9 cellular contexts compared by ENCODE assay signal in the genomic region with DNA sequence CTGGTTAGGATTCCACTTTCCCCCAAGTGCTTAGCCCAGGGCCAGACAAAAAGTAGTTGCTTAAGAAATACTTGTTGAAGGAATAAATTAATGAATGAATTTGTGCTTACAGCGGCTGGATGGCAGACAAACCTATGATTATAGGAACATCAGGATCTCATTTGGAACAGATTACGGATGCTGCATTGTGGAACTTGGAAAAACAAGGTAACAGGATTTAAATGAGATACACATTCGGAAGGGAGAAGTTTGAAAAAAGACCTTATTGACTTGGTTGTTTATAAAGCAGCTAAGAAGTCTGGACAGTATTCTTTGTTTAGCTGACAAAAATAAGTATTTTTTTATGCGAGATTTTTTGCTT. TPM values are rescaled to one million over a fixed set of nuclear protein-coding genes. Genes with fewer than 3 reads are reported as not detected.
DNase-seq lines count a peak whose midpoint lies in the region; ATAC-seq and TF ChIP-seq lines count a peak whose summit lies in the region.
"Had no signal": no experiment of that assay in that cellular context is flagged by ENCODE, and none has a peak within 500 bp of the region (broad histone marks: within the 10 kb centered on the region; RNA-seq: fewer than 3 reads in every experiment).

No MANE protein-coding gene starts in this region.

- H3K27me3 ChIP-seq in iPS-18a (ENCODE audit: control insufficient read depth, insufficient read depth, low read length) = no peaks in the 10 kb centered on the region

- H3K4me3 Mint-ChIP-seq in activated CD8-positive, alpha-beta T cell treated with anti-CD3 and anti-CD28 coated beads, Interleukin-2, amount 10 ng/mL, durations not matched to agents 7 days and 5 days = peak overlapping the region; percentile 92
- H3K4me3 Mint-ChIP-seq in stimulated activated memory B cell treated with anti-CD40 and anti-IgM and Interleukin-4, amounts not matched to agents 10 μg/mL and 1 μg/mL and 100 μg/mL, for 72 hours = peak overlapping the region; percentile 86

- peak; percentile 25 for DNase-seq in DMS53 (lab: John Stamatoyannopoulos, UW)
- DNase-seq in DMS53 treated with DMSO at 0.1 percent for 48 hours (lab: John Stamatoyannopoulos, UW; ENCODE audit: unreplicated experiment) = no peak
- DNase-seq in activated CD8-positive, alpha-beta T cell treated with anti-CD3 and anti-CD28 coated beads, Interleukin-2, amount 10 ng/mL, durations not matched to agents 7 days and 5 days = no peak
- no peak for DNase-seq in GM10248 (ENCODE audit: extremely low spot score)

- H3K4me1 Mint-ChIP-seq in activated CD8-positive, alpha-beta T cell treated with anti-CD3 and anti-CD28 coated beads, Interleukin-2, amount 10 ng/mL, durations not matched to agents 7 days and 5 days (ENCODE audit: low read depth) = peaks cover 39% of the 10 kb centered on the region
- peaks cover 30% of the 10 kb centered on the region for H3K4me1 Mint-ChIP-seq in stimulated activated memory B cell treated with anti-CD40 and anti-IgM and Interleukin-4, amounts not matched to agents 10 μg/mL and 1 μg/mL and 100 μg/mL, for 72 hours

- H3K4me1 ChIP-seq in iPS-18a (ENCODE audit: control insufficient read depth, low read depth, low read length) = peaks cover 6% of the 10 kb centered on the region

- no peaks in the 10 kb centered on the region for H3K9me3 Mint-ChIP-seq in activated CD8-positive, alpha-beta T cell treated with anti-CD3 and anti-CD28 coated beads, Interleukin-2, amount 10 ng/mL, durations not matched to agents 7 days and 5 days (ENCODE audit: insufficient read depth)
- H3K9me3 Mint-ChIP-seq in stimulated activated memory B cell treated with anti-CD40 and anti-IgM and Interleukin-4, amounts not matched to agents 10 μg/mL and 1 μg/mL and 100 μg/mL, for 72 hours = no peaks in the 10 kb centered on the region

- peak overlapping the region; percentile 95 for H3K27ac Mint-ChIP-seq in activated CD8-positive, alpha-beta T cell treated with anti-CD3 and anti-CD28 coated beads, Interleukin-2, amount 10 ng/mL, durations not matched to agents 7 days and 5 days
- H3K27ac Mint-ChIP-seq in stimulated activated memory B cell treated with anti-CD40 and anti-IgM and Interleukin-4, amounts not matched to agents 10 μg/mL and 1 μg/mL and 100 μg/mL, for 72 hours = peak overlapping the region; percentile 95

- peaks cover 38% of the 10 kb centered on the region for H3K36me3 ChIP-seq in iPS-18a (ENCODE audit: control insufficient read depth, low read depth, low read length)

- peak overlapping the region; percentile 99 for H3K9ac ChIP-seq in iPS-18a (ENCODE audit: low read length)

- peak overlapping the region; percentile 94 for H3K27ac ChIP-seq in iPS-18a (ENCODE audit: low read length)

- peaks cover 39% of the 10 kb centered on the region for H3K36me3 Mint-ChIP-seq in activated CD8-positive, alpha-beta T cell treated with anti-CD3 and anti-CD28 coated beads, Interleukin-2, amount 10 ng/mL, durations not matched to agents 7 days and 5 days (ENCODE audit: low read depth)
- peaks cover 16% of the 10 kb centered on the region for H3K36me3 Mint-ChIP-seq in stimulated activated memory B cell treated with anti-CD40 and anti-IgM and Interleukin-4, amounts not matched to agents 10 μg/mL and 1 μg/mL and 100 μg/mL, for 72 hours

- TF ChIP-seq CTCF in GM10248 (IDR thresholded peaks at IDR 0.05; ENCODE audit: control extremely low read depth, extremely low read depth, low read depth, missing control alignments) = no peak

- no peaks in the 10 kb centered on the region for H3K27me3 Mint-ChIP-seq in activated CD8-positive, alpha-beta T cell treated with anti-CD3 and anti-CD28 coated beads, Interleukin-2, amount 10 ng/mL, durations not matched to agents 7 days and 5 days (ENCODE audit: low read depth)
- H3K27me3 Mint-ChIP-seq in stimulated activated memory B cell treated with anti-CD40 and anti-IgM and Interleukin-4, amounts not matched to agents 10 μg/mL and 1 μg/mL and 100 μg/mL, for 72 hours = no peaks in the 10 kb centered on the region

- POLR2A ChIA-PET in activated CD8-positive, alpha-beta T cell treated with anti-CD3 and anti-CD28 coated beads, Interleukin-2, amount 10 ng/mL, durations not matched to agents 7 days and 5 days (lab: Charles Lee) = interaction anchor here (0.7 to 1.8 kb wide), 7 partner anchors 10 to 1122 kb away, joined by 3 to 10 read pairs (median 6); a partner anchor contains a TSS
- POLR2A ChIA-PET in GM10248 (lab: Yijun Ruan, JAX) = no interaction called here

- no peaks in the 10 kb centered on the region for H3K9me3 ChIP-seq in iPS-18a (ENCODE audit: control insufficient read depth, low read depth, low read length)

- peak overlapping the region; percentile 98 for H3K4me3 ChIP-seq in iPS-18a (ENCODE audit: low read length)

- CTCF ChIA-PET in activated CD8-positive, alpha-beta T cell treated with anti-CD3 and anti-CD28 coated beads, Interleukin-2, amount 10 ng/mL, durations not matched to agents 7 days and 5 days (lab: Charles Lee) = interaction anchor here (1.0 kb wide), 2 partner anchors 9 to 22 kb away, joined by 3 to 5 read pairs; a partner anchor contains a TSS
- CTCF ChIA-PET in GM10248 (lab: Yijun Ruan, JAX) = no interaction called here

- ATAC-seq in activated CD8-positive, alpha-beta T cell treated with anti-CD3 and anti-CD28 coated beads, Interleukin-2, amount 10 ng/mL, durations not matched to agents 7 days and 5 days = no peak
- no peak for ATAC-seq in stimulated activated memory B cell treated with anti-CD40 and anti-IgM and Interleukin-4, amounts not matched to agents 10 μg/mL and 1 μg/mL and 100 μg/mL, for 72 hours
- ATAC-seq in HG03521 (IDR thresholded peaks at IDR 0.05; ENCODE audit: unreplicated experiment) (no peak), GM18858 (IDR thresholded peaks at IDR 0.05; ENCODE audit: unreplicated experiment) (no peak)

RNA-seq across cellular contexts. Expression of a gene that starts 0.6 kb away (rescaled TPM):
- total RNA-seq in activated CD8-positive, alpha-beta T cell treated with anti-CD3 and anti-CD28 coated beads, Interleukin-2, amount 10 ng/mL, durations not matched to agents 7 days and 5 days = 10 to 100 TPM; 54.2 to 56.8 TPM

RNA-seq across cellular contexts. Expression of a gene that starts 22.0 kb away (rescaled TPM):
- 100 to 1,000 TPM; 131 to 132 TPM for total RNA-seq in activated CD8-positive, alpha-beta T cell treated with anti-CD3 and anti-CD28 coated beads, Interleukin-2, amount 10 ng/mL, durations not matched to agents 7 days and 5 days

RNA-seq across cellular contexts. Expression of a gene that starts 36.7 kb away (rescaled TPM):
- total RNA-seq in activated CD8-positive, alpha-beta T cell treated with anti-CD3 and anti-CD28 coated beads, Interleukin-2, amount 10 ng/mL, durations not matched to agents 7 days and 5 days = not detected
- total RNA-seq: HT1080 had no signal
